In genomic region chr17:61155590-61156181, GRCh38 we compare ENCODE assay signal across 1 cellular context.
TF ChIP-seq lines count a peak whose summit lies in the region.

No MANE protein-coding gene starts in this region.

TF ChIP-seq in SK-N-SH treated with all-trans-retinoic acid at 6 μM for 48 hours, 23 proteins besides CTCF, POLR2A, EP300 and RAD21 (continued from another document):
- TF ChIP-seq TSHZ2 (CRISPR knock-in tag; IDR thresholded peaks at IDR 0.05) (peak; percentile 76; the same call in 1 of the 2 replicates), TCF4 (CRISPR knock-in tag; IDR thresholded peaks at IDR 0.05; ENCODE audit: borderline replicate concordance) (peak; percentile 71; the same call in 1 of the 2 replicates)
